12 cellular contexts compared by ENCODE assay signal in genomic region chr3:72487946-72488735, GRCh38. TPM values are rescaled to one million over a fixed set of nuclear protein-coding genes. Genes with fewer than 3 reads are reported as not detected.
A peak's percentile ranks its signal among the peaks of the same experiment; 100 is the strongest.
DNase-seq lines count a peak whose midpoint lies in the region; ATAC-seq and TF ChIP-seq lines count a peak whose summit lies in the region.
"Had no signal": no experiment of that assay in that cellular context is flagged by ENCODE, and none has a peak within 500 bp of the region (broad histone marks: within the 10 kb centered on the region; RNA-seq: fewer than 3 reads in every experiment).

No MANE protein-coding gene starts in this region.

- H4K20me1 ChIP-seq in BLaER1 = no peaks in the 10 kb centered on the region

- peaks cover 5% of the 10 kb centered on the region for H3K9me3 Mint-ChIP-seq in T-helper 2 cell treated with Interferon-gamma antibody and Interleukin-4, amounts not matched to agents 5 μg/mL and 100 μg/mL, for 36 hours

- peak; percentile 42 for ATAC-seq in GM19035 (IDR thresholded peaks at IDR 0.05; ENCODE audit: unreplicated experiment)
- peak; percentile 69 to 71 for ATAC-seq in lower lobe of right lung
- ATAC-seq in activated CD4-positive, CD25-positive, alpha-beta regulatory T cell treated with anti-CD3 and anti-CD28 coated beads, Interleukin-2, amount 50 U/mL, for 24 hours = no peak
- no peak for ATAC-seq in GM18858 (IDR thresholded peaks at IDR 0.05; ENCODE audit: unreplicated experiment)

- no peak overlapping the region for H3K9ac ChIP-seq in BLaER1

- H3K4me2 ChIP-seq in BLaER1 = peak overlapping the region; percentile 30; the same call in 1 of the 2 replicates

- H3K4me1 ChIP-seq in BLaER1 = peaks cover 51% of the 10 kb centered on the region
- H3K4me1 ChIP-seq in lower lobe of right lung = peaks cover 25% of the 10 kb centered on the region
- no peaks in the 10 kb centered on the region for H3K4me1 ChIP-seq in A673 (ENCODE audit: insufficient read depth, low read length, poor library complexity, severe bottlenecking)

- H3K4me3 Mint-ChIP-seq in T-helper 2 cell treated with Interferon-gamma antibody and Interleukin-4, amounts not matched to agents 5 μg/mL and 100 μg/mL, for 36 hours = peak overlapping the region; percentile 32

- POLR2A ChIA-PET in A673 (lab: Charles Lee; ENCODE audit: low non-redundant PET) = no interaction called here

- no peaks in the 10 kb centered on the region for H3K27me3 Mint-ChIP-seq in T-helper 2 cell treated with Interferon-gamma antibody and Interleukin-4, amounts not matched to agents 5 μg/mL and 100 μg/mL, for 36 hours (ENCODE audit: low read depth)

- H3K4me1 Mint-ChIP-seq in T-helper 2 cell treated with Interferon-gamma antibody and Interleukin-4, amounts not matched to agents 5 μg/mL and 100 μg/mL, for 36 hours (ENCODE audit: low read depth) = peaks cover 41% of the 10 kb centered on the region

- TF ChIP-seq CTCF in lower lobe of right lung (IDR thresholded peaks at IDR 0.05) = no peak
- TF ChIP-seq CTCF in A673 (conservative IDR thresholded peaks at IDR 0.05; ENCODE audit: low read depth, low read length) = no peak

- CTCF ChIA-PET in A673 (lab: Charles Lee) = no interaction called here

- H3K36me3 ChIP-seq in BLaER1 (no peaks in the 10 kb centered on the region), lower lobe of right lung (no peaks in the 10 kb centered on the region), A673 (ENCODE audit: insufficient read depth, low read length, poor library complexity, severe bottlenecking) (no peaks in the 10 kb centered on the region)
- H3K36me3 ChIP-seq: thyroid gland had no signal

- H3K4me3 ChIP-seq in BLaER1 (no peak overlapping the region), lower lobe of right lung (no peak overlapping the region), A673 (ENCODE audit: low read depth, low read length, poor library complexity, severe bottlenecking) (no peak overlapping the region)
- H3K4me3 ChIP-seq: thyroid gland had no signal

- H3K36me3 Mint-ChIP-seq in T-helper 2 cell treated with Interferon-gamma antibody and Interleukin-4, amounts not matched to agents 5 μg/mL and 100 μg/mL, for 36 hours (ENCODE audit: low read depth) = peaks cover 7% of the 10 kb centered on the region

- H3K9me3 ChIP-seq in BLaER1 (no peaks in the 10 kb centered on the region), lower lobe of right lung (no peaks in the 10 kb centered on the region), A673 (ENCODE audit: low read depth, low read length, poor library complexity, severe bottlenecking) (no peaks in the 10 kb centered on the region)
- H3K9me3 ChIP-seq: thyroid gland had no signal

- no peak for DNase-seq in T-helper 2 cell treated with Interferon-gamma antibody and Interleukin-4, amounts not matched to agents 5 μg/mL and 100 μg/mL, for 36 hours (ENCODE audit: low spot score)
- no peak for DNase-seq in lower lobe of right lung
- no peak for DNase-seq in A673 (ENCODE audit: low spot score)
- no peak for DNase-seq in NCI-H69 (lab: John Stamatoyannopoulos, UW)
- DNase-seq: COR-L47, NCI-H187, SHP77 treated with DMSO at 0.1 percent for 48 hours had no signal

- no peaks in the 10 kb centered on the region for H3K27me3 ChIP-seq in BLaER1
- H3K27me3 ChIP-seq in lower lobe of right lung (ENCODE audit: low read depth) = no peaks in the 10 kb centered on the region
- H3K27me3 ChIP-seq in A673 (replicated peaks; ENCODE audit: insufficient read depth, low read depth, low read length, poor library complexity) = no peaks in the 10 kb centered on the region
- H3K27me3 ChIP-seq: thyroid gland had no signal

- intact Hi-C loops in lower lobe of right lung (cut with DNase I) (no loop called here), A673 (cut with micrococcal nuclease; ENCODE audit: unreplicated experiment) (no loop called here)

- H3K27ac ChIP-seq in BLaER1 (no peak overlapping the region), lower lobe of right lung (peak overlapping the region; percentile 68), A673 (ENCODE audit: low read depth, low read length, poor library complexity, severe bottlenecking) (no peak overlapping the region)
- H3K27ac ChIP-seq: thyroid gland had no signal

- H3K27ac Mint-ChIP-seq in T-helper 2 cell treated with Interferon-gamma antibody and Interleukin-4, amounts not matched to agents 5 μg/mL and 100 μg/mL, for 36 hours = peak overlapping the region; percentile 46

- no TSS peak for BruUV-seq in A673 (replicated peaks; lab: Mats Ljungman, UMichigan)

RNA-seq across cellular contexts. Expression of gene RYBP, which starts 41.7 kb away (rescaled TPM):
- total RNA-seq in lower lobe of right lung (19.7 TPM), A673 (2021) (6.7 and 7.5 TPM in 2 replicates)

Comparison
In these comparisons a context has a peak if more than half of its experiments do, and no peak if none do; other contexts are left out.
1. ATAC-seq: peak in GM19035 (single experiment) and lower lobe of right lung (2 of 2); none in activated CD4-positive, CD25-positive, alpha-beta regulatory T cell treated with anti-CD3 and anti-CD28 coated beads, Interleukin-2, amount 50 U/mL, for 24 hours (0 of 2) and GM18858 (single experiment).